In genomic region chr12:12874014-12874413, GRCh38 we compare ENCODE assay signal across 2 cellular contexts.
TF ChIP-seq lines count a peak whose summit lies in the region.

No MANE protein-coding gene starts in this region.

TF ChIP-seq in GM23338, 12 proteins besides CTCF, POLR2A, EP300 and RAD21:
- TF ChIP-seq ZNF462 (CRISPR knock-in tag; IDR thresholded peaks at IDR 0.05) (no peak), EZH2phosphoT487 (IDR thresholded peaks at IDR 0.05; ENCODE audit: unreplicated experiment) (no peak), ZNF331 (CRISPR knock-in tag; IDR thresholded peaks at IDR 0.05; ENCODE audit: low read depth) (no peak), NANOG (IDR thresholded peaks at IDR 0.05; ENCODE audit: borderline replicate concordance) (no peak), POLR2AphosphoS5 (IDR thresholded peaks at IDR 0.05; ENCODE audit: low read depth) (no peak), ZNF114 (CRISPR knock-in tag; IDR thresholded peaks at IDR 0.05) (no peak), CREB1 (CRISPR knock-in tag; IDR thresholded peaks at IDR 0.05; ENCODE audit: low read depth) (no peak), EZH2 (IDR thresholded peaks at IDR 0.05; ENCODE audit: low read depth, unreplicated experiment) (no peak), ETS1 (IDR thresholded peaks at IDR 0.05) (no peak), JUNB (IDR thresholded peaks at IDR 0.05; ENCODE audit: unreplicated experiment) (no peak), STAT1 (IDR thresholded peaks at IDR 0.05; ENCODE audit: unreplicated experiment) (no peak)
- TF ChIP-seq, protein P1, sequence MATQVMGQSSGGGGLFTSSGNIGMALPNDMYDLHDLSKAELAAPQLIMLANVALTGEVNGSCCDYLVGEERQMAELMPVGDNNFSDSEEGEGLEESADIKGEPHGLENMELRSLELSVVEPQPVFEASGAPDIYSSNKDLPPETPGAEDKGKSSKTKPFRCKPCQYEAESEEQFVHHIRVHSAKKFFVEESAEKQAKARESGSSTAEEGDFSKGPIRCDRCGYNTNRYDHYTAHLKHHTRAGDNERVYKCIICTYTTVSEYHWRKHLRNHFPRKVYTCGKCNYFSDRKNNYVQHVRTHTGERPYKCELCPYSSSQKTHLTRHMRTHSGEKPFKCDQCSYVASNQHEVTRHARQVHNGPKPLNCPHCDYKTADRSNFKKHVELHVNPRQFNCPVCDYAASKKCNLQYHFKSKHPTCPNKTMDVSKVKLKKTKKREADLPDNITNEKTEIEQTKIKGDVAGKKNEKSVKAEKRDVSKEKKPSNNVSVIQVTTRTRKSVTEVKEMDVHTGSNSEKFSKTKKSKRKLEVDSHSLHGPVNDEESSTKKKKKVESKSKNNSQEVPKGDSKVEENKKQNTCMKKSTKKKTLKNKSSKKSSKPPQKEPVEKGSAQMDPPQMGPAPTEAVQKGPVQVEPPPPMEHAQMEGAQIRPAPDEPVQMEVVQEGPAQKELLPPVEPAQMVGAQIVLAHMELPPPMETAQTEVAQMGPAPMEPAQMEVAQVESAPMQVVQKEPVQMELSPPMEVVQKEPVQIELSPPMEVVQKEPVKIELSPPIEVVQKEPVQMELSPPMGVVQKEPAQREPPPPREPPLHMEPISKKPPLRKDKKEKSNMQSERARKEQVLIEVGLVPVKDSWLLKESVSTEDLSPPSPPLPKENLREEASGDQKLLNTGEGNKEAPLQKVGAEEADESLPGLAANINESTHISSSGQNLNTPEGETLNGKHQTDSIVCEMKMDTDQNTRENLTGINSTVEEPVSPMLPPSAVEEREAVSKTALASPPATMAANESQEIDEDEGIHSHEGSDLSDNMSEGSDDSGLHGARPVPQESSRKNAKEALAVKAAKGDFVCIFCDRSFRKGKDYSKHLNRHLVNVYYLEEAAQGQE (IDR thresholded peaks at IDR 0.05; ENCODE audit: unreplicated experiment), result no peak

TF ChIP-seq in GM12878, 131 proteins besides CTCF, POLR2A, EP300 and RAD21:
- no peak for TF ChIP-seq CHD4 (IDR thresholded peaks at IDR 0.05)
- TF ChIP-seq SRF (IDR thresholded peaks at IDR 0.05; ENCODE audit: low read depth in 2 of 2, low read length in 2 of 2), result peak; percentile 17 to 55; a peak in 1 of 4 replicates
